Comparison of ENCODE assay signal across 11 cellular contexts in genomic region chr6:87197547-87197946, GRCh38.
DNase-seq lines count a peak whose midpoint lies in the region; ATAC-seq lines count a peak whose summit lies in the region.
"Had no signal": no experiment of that assay in that cellular context is flagged by ENCODE, and none has a peak within 500 bp of the region (broad histone marks: within the 10 kb centered on the region; RNA-seq: fewer than 3 reads in every experiment).

No MANE protein-coding gene starts in this region.

- H3K27ac Mint-ChIP-seq in activated T-cell treated with anti-CD3 and anti-CD28 coated beads, Interleukin-2, amount 50 U/mL, for 24 hours, result peak overlapping the region; percentile 85
- H3K27ac Mint-ChIP-seq: CD8-positive, alpha-beta T cell had no signal

- peak; percentile 52 for DNase-seq in activated T-cell treated with anti-CD3 and anti-CD28 coated beads, Interleukin-2, amount 50 U/mL, for 24 hours
- DNase-seq in NCI-H2227 treated with DMSO at 0.1 percent for 48 hours (lab: John Stamatoyannopoulos, UW), result no peak
- DNase-seq in NK-92 (lab: John Stamatoyannopoulos, UW; ENCODE audit: unreplicated experiment), result no peak
- DNase-seq in OCI-M1 (lab: John Stamatoyannopoulos, UW), result no peak
- DNase-seq: CD8-positive, alpha-beta T cell; NCI-H187 treated with DMSO at 0.1 percent for 48 hours; PC-9 had no signal

- no peaks in the 10 kb centered on the region for H3K9me3 Mint-ChIP-seq in activated T-cell treated with anti-CD3 and anti-CD28 coated beads, Interleukin-2, amount 50 U/mL, for 24 hours
- H3K9me3 Mint-ChIP-seq: CD8-positive, alpha-beta T cell had no signal

- ATAC-seq in GM18498 (IDR thresholded peaks at IDR 0.05; ENCODE audit: unreplicated experiment) (peak; percentile 61), GM19372 (IDR thresholded peaks at IDR 0.05; ENCODE audit: low read depth, unreplicated experiment) (peak; percentile 58), HG02852 (IDR thresholded peaks at IDR 0.05; ENCODE audit: unreplicated experiment) (peak; percentile 80), HG03097 (IDR thresholded peaks at IDR 0.05; ENCODE audit: low FRiP score, unreplicated experiment) (no peak)
- ATAC-seq: CD8-positive, alpha-beta T cell had no signal

- H3K36me3 Mint-ChIP-seq in activated T-cell treated with anti-CD3 and anti-CD28 coated beads, Interleukin-2, amount 50 U/mL, for 24 hours (ENCODE audit: low read depth), result peaks cover 44% of the 10 kb centered on the region

- H3K4me1 Mint-ChIP-seq in activated T-cell treated with anti-CD3 and anti-CD28 coated beads, Interleukin-2, amount 50 U/mL, for 24 hours (ENCODE audit: low read depth), result peaks cover 81% of the 10 kb centered on the region

- H3K4me3 Mint-ChIP-seq in activated T-cell treated with anti-CD3 and anti-CD28 coated beads, Interleukin-2, amount 50 U/mL, for 24 hours, result peak overlapping the region; percentile 46
- H3K4me3 Mint-ChIP-seq: CD8-positive, alpha-beta T cell had no signal

- H3K27me3 Mint-ChIP-seq in activated T-cell treated with anti-CD3 and anti-CD28 coated beads, Interleukin-2, amount 50 U/mL, for 24 hours, result no peaks in the 10 kb centered on the region
